8 cellular contexts compared by ENCODE assay signal in the genomic region with DNA sequence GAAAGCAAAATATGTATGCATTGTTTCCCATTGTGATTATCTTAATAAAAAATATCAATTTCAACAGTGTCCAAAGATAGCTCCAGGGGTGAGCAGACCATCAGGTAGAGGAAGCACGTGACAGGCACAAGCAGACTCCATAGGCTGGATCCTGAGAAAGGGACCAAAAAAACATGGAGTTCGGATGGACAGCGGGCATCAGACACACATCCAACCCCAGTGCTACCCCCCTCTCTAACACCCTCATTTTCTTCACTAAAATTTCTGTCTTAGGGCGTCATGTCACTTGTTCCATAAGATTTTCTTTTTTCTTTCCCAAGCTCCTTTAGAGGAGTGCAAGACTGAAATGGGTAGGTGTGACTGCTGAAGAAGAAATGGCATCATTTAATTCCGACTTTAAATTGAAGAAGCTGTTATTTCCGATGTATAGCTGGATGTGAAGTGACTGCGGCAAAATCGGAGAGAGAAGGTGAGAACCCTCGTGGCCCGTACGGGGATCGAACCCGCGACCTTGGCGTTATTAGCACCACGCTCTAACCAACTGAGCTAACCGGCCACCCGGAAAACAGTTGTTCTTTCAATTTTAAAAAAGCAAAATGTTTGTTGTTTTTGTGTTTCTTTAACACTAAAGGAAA. TPM values are rescaled to one million over a fixed set of nuclear protein-coding genes. Genes with fewer than 3 reads are reported as not detected.
DNase-seq lines count a peak whose midpoint lies in the region; ATAC-seq lines count a peak whose summit lies in the region.

No MANE protein-coding gene starts in this region.

- H3K36me3 Mint-ChIP-seq in activated T-helper 17 cell treated with anti-CD3 and anti-CD28 coated beads, Interleukin-2, amount 50 U/mL, for 72 hours (ENCODE audit: low read depth), result peaks cover 15% of the 10 kb centered on the region

- ATAC-seq in activated T-helper 17 cell treated with anti-CD3 and anti-CD28 coated beads, Interleukin-2, amount 50 U/mL, for 72 hours (replicated peaks), result peak; percentile 48
- ATAC-seq in left colon, result no peak
- no peak for ATAC-seq in HG03175 (IDR thresholded peaks at IDR 0.05; ENCODE audit: unreplicated experiment)

- H3K4me3 Mint-ChIP-seq in activated T-helper 17 cell treated with anti-CD3 and anti-CD28 coated beads, Interleukin-2, amount 50 U/mL, for 72 hours, result no peak overlapping the region

- H3K4me3 ChIP-seq in MG63, result peak overlapping the region; percentile 46

- no peaks in the 10 kb centered on the region for H3K9me3 ChIP-seq in MG63

- H3K27ac Mint-ChIP-seq in activated T-helper 17 cell treated with anti-CD3 and anti-CD28 coated beads, Interleukin-2, amount 50 U/mL, for 72 hours, result no peak overlapping the region

- H3K36me3 ChIP-seq in MG63, result no peaks in the 10 kb centered on the region

- peaks cover 51% of the 10 kb centered on the region for H3K27me3 Mint-ChIP-seq in activated T-helper 17 cell treated with anti-CD3 and anti-CD28 coated beads, Interleukin-2, amount 50 U/mL, for 72 hours

- in situ Hi-C loops in Caki2 (cut with HindIII; ENCODE audit: low pct_unique_long_range_greater_than_20kb, low sequenced_read_pairs), result no loop called here

- intact Hi-C loops in left colon (cut with DNase I, micrococcal nuclease), result no loop called here

- DNase-seq in Caki2 (ENCODE audit: low read depth) (peak; percentile 72), MG63 (peak; percentile 56), iPS-NIHi7 (ENCODE audit: extremely low spot score) (peak; percentile 38), NCI-H2196 (lab: John Stamatoyannopoulos, UW; ENCODE audit: unreplicated experiment) (no peak), left colon (no peak), COLO668 (lab: John Stamatoyannopoulos, UW; ENCODE audit: unreplicated experiment) (no peak)

- H3K9me3 Mint-ChIP-seq in activated T-helper 17 cell treated with anti-CD3 and anti-CD28 coated beads, Interleukin-2, amount 50 U/mL, for 72 hours, result peaks cover 4% of the 10 kb centered on the region

- H3K27me3 ChIP-seq in MG63, result no peaks in the 10 kb centered on the region

- peaks cover 4% of the 10 kb centered on the region for H3K4me1 Mint-ChIP-seq in activated T-helper 17 cell treated with anti-CD3 and anti-CD28 coated beads, Interleukin-2, amount 50 U/mL, for 72 hours

RNA-seq across cellular contexts. Expression of a gene that starts 10.3 kb away (rescaled TPM):
- total RNA-seq in Caki2 (2014; rRNA removed; shearing (Covaris generic); ENCODE audit: low replicate concordance), result 10.7 and 14.3 TPM in 2 replicates
- 0.33 TPM in 1 of 2 replicates, not detected in the other for total RNA-seq in MG63 (2014; rRNA removed; shearing (Covaris generic); ENCODE audit: low replicate concordance)
- 1 to 10 TPM; 1.8 to 2.6 TPM for total RNA-seq in activated T-helper 17 cell treated with anti-CD3 and anti-CD28 coated beads, Interleukin-2, amount 50 U/mL, for 72 hours
- total RNA-seq in left colon, result 10 to 100 TPM; 23.2 to 32.9 TPM

Comparison
In these comparisons a context has a peak if more than half of its experiments do, and no peak if none do; other contexts are left out.
1. DNase-seq: peak in Caki2 (single experiment), MG63 (single experiment) and iPS-NIHi7 (single experiment); none in NCI-H2196 (single experiment), left colon (0 of 2) and COLO668 (single experiment).